ENCODE assay signal across 1 cellular context in genomic region chr2:101790856-101791255, GRCh38.
TF ChIP-seq lines count a peak whose summit lies in the region.

No MANE protein-coding gene starts in this region.

TF ChIP-seq in SK-N-SH treated with all-trans-retinoic acid at 6 μM for 48 hours, 23 proteins besides CTCF, POLR2A, EP300 and RAD21 (continued from another document):
- TF ChIP-seq CSRNP3 (CRISPR knock-in tag; IDR thresholded peaks at IDR 0.05) (no peak), ZC3H10 (CRISPR knock-in tag; IDR thresholded peaks at IDR 0.05) (no peak), TCF4 (CRISPR knock-in tag; IDR thresholded peaks at IDR 0.05; ENCODE audit: borderline replicate concordance) (peak; percentile 69; the same call in 1 of the 2 replicates), ZNF70 (CRISPR knock-in tag; IDR thresholded peaks at IDR 0.05) (no peak)
